ENCODE assay signal across 9 cellular contexts in the genomic region with DNA sequence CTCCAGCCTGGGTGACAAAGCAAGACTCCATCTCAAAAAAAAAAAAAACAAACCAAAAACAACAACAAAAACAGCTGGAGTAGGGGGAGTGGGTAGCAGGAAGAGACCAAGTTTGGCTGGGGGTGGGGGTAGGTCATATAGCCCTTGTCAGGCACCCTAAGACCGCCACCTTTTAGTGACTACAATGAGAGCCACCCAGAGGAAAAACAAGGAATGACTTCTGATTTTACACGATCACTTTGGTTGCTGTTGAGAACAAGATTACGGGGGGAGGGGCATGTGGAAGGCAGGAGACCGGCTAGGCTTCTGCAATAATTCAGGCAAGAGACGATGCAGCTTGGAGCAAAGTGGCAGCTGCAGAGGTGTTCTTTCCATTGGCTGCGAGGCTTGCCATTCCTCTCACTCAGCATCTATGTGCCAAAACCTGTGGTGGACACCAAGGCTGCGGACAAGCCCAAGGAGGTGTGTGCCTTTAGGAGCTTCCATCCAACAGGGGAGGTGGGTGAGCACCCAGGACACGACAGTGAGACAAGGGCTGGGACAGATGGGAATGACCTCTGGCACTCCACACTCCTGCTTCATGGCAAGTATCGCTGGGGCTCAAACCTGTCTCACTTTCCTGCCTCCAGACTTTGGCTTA. TPM values are rescaled to one million over a fixed set of nuclear protein-coding genes. Genes with fewer than 3 reads are reported as not detected.
DNase-seq lines count a peak whose midpoint lies in the region; ATAC-seq and TF ChIP-seq lines count a peak whose summit lies in the region.
"Had no signal": no experiment of that assay in that cellular context is flagged by ENCODE, and none has a peak within 500 bp of the region (broad histone marks: within the 10 kb centered on the region; RNA-seq: fewer than 3 reads in every experiment).

No MANE protein-coding gene starts in this region.

- intact Hi-C loops in CD8-positive, alpha-beta T cell (cut with DNase I, micrococcal nuclease): loop anchor here (5.0 to 10.0 kb wide), 7 partner anchors 364 to 1326 kb away; a partner anchor contains a TSS

- no peak overlapping the region for H3K9ac ChIP-seq in HUES64 (ENCODE audit: low read depth, low read length)

- H3K27ac ChIP-seq in CD8-positive, alpha-beta T cell (ENCODE audit: low read depth, low read length): no peak overlapping the region
- no peak overlapping the region for H3K27ac ChIP-seq in HUES64 (ENCODE audit: low read depth, low read length)
- H3K27ac ChIP-seq: SJCRH30 had no signal

- peaks cover 14% of the 10 kb centered on the region for H3K36me3 ChIP-seq in CD8-positive, alpha-beta T cell (ENCODE audit: insufficient read depth, low read length)
- H3K36me3 ChIP-seq in HUES64 (ENCODE audit: insufficient read depth, low read length): peaks cover 27% of the 10 kb centered on the region

- H3K4me1 Mint-ChIP-seq in CD8-positive, alpha-beta T cell (ENCODE audit: low read depth): peaks cover 67% of the 10 kb centered on the region
- H3K4me1 Mint-ChIP-seq in WTC11: peaks cover 65% of the 10 kb centered on the region

- no peak for TF ChIP-seq CTCF in CD8-positive, alpha-beta T cell (IDR thresholded peaks at IDR 0.05)
- TF ChIP-seq CTCF in WTC11 (IDR thresholded peaks at IDR 0.05): no peak

- H3K4me3 Mint-ChIP-seq in CD8-positive, alpha-beta T cell: peak overlapping the region; percentile 97
- peak overlapping the region; percentile 95 for H3K4me3 Mint-ChIP-seq in WTC11

- CTCF ChIA-PET in CD8-positive, alpha-beta T cell (lab: Charles Lee): interaction anchor here (0.9 to 11.9 kb wide), 12 partner anchors 11 to 513 kb away, joined by 3 to 287 read pairs (median 8); a partner anchor contains a TSS
- CTCF ChIA-PET in WTC11 (lab: Charles Lee): interaction anchor here (0.7 to 2.7 kb wide), 9 partner anchors 9 to 131 kb away, joined by 3 to 29 read pairs (median 3); a partner anchor contains a TSS

- POLR2A ChIA-PET in CD8-positive, alpha-beta T cell (lab: Charles Lee): interaction anchor here (0.6 to 2.4 kb wide), 7 partner anchors 8 to 212 kb away, joined by 3 to 14 read pairs (median 3); a partner anchor contains a TSS
- POLR2A ChIA-PET in WTC11 (lab: Charles Lee): interaction anchor here (1.0 to 1.5 kb wide), 2 partner anchors 11 to 509 kb away, joined by 3 read pairs; a partner anchor contains a TSS

- H3K9me3 Mint-ChIP-seq in CD8-positive, alpha-beta T cell: no peaks in the 10 kb centered on the region
- H3K9me3 Mint-ChIP-seq in WTC11: no peaks in the 10 kb centered on the region

- H3K4me3 ChIP-seq in CD8-positive, alpha-beta T cell (ENCODE audit: low read depth, low read length): no peak overlapping the region
- peak overlapping the region; percentile 16 for H3K4me3 ChIP-seq in HUES64 (ENCODE audit: low read length)
- peak overlapping the region; percentile 98; the same call in 1 of the 2 replicates for H3K4me3 ChIP-seq in iPS-18c (ENCODE audit: insufficient read depth, low read depth, low read length)

- H3K36me3 Mint-ChIP-seq in CD8-positive, alpha-beta T cell: peaks cover 45% of the 10 kb centered on the region
- peaks cover 18% of the 10 kb centered on the region for H3K36me3 Mint-ChIP-seq in WTC11

- H3K9me3 ChIP-seq in CD8-positive, alpha-beta T cell (ENCODE audit: low read length): no peaks in the 10 kb centered on the region
- H3K9me3 ChIP-seq in HUES64 (ENCODE audit: insufficient read depth, low read depth, low read length) (no peaks in the 10 kb centered on the region), iPS-18c (ENCODE audit: control insufficient read depth, insufficient read depth, low read length) (no peaks in the 10 kb centered on the region)
- H3K9me3 ChIP-seq: SJCRH30 had no signal

- peak in 1 of 7 experiments; percentile 38 for DNase-seq in CD8-positive, alpha-beta T cell
- DNase-seq in WTC11 (ENCODE audit: low spot score) (no peak), middle frontal gyrus (ENCODE audit: extremely low spot score, low spot score) (no peak)
- no peak for DNase-seq in activated CD4-positive, CD25-positive, alpha-beta regulatory T cell treated with anti-CD3 and anti-CD28 coated beads, Interleukin-2, amount 50 U/mL, for 72 hours

- no peak for ATAC-seq in CD8-positive, alpha-beta T cell
- ATAC-seq in WTC11 (no peak; the same call in 1 of the 2 replicates), HG02759 (IDR thresholded peaks at IDR 0.05; ENCODE audit: unreplicated experiment) (no peak), GM21723 (IDR thresholded peaks at IDR 0.05; ENCODE audit: unreplicated experiment) (no peak)

- H3K27me3 ChIP-seq in CD8-positive, alpha-beta T cell (ENCODE audit: insufficient read depth, low read length): no peaks in the 10 kb centered on the region
- no peaks in the 10 kb centered on the region for H3K27me3 ChIP-seq in HUES64 (ENCODE audit: insufficient read depth, low read length)
- H3K27me3 ChIP-seq: SJCRH30 had no signal

- H3K27ac Mint-ChIP-seq in CD8-positive, alpha-beta T cell: peak overlapping the region; percentile 76
- peak overlapping the region; percentile 85; the same call in 1 of the 2 replicates for H3K27ac Mint-ChIP-seq in WTC11

- 75% methylated on average over 9 of the region's 9 CpGs for WGBS in HUES64

- H3K4me1 ChIP-seq in CD8-positive, alpha-beta T cell (ENCODE audit: insufficient read depth, low read length): peaks cover 70% of the 10 kb centered on the region
- H3K4me1 ChIP-seq in HUES64 (ENCODE audit: insufficient read depth, low read length): peaks cover 36% of the 10 kb centered on the region

- H3K27me3 Mint-ChIP-seq in CD8-positive, alpha-beta T cell (ENCODE audit: low read depth): no peaks in the 10 kb centered on the region
- H3K27me3 Mint-ChIP-seq in WTC11 (ENCODE audit: low read depth): no peaks in the 10 kb centered on the region

TF ChIP-seq in WTC11, 78 proteins besides CTCF, POLR2A, EP300 and RAD21:
- no peak for TF ChIP-seq TCF7 (CRISPR knock-in tag; IDR thresholded peaks at IDR 0.05; ENCODE audit: low read depth)
- no peak for TF ChIP-seq FOXK1 (CRISPR knock-in tag; IDR thresholded peaks at IDR 0.05)
- TF ChIP-seq SOX15 (CRISPR knock-in tag; IDR thresholded peaks at IDR 0.05): no peak
- TF ChIP-seq JUN (CRISPR knock-in tag; IDR thresholded peaks at IDR 0.05): no peak
- no peak for TF ChIP-seq EMX1 (CRISPR knock-in tag; IDR thresholded peaks at IDR 0.05)
- TF ChIP-seq, protein P1, sequence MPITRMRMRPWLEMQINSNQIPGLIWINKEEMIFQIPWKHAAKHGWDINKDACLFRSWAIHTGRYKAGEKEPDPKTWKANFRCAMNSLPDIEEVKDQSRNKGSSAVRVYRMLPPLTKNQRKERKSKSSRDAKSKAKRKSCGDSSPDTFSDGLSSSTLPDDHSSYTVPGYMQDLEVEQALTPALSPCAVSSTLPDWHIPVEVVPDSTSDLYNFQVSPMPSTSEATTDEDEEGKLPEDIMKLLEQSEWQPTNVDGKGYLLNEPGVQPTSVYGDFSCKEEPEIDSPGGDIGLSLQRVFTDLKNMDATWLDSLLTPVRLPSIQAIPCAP (CRISPR knock-in tag; IDR thresholded peaks at IDR 0.05): no peak
- TF ChIP-seq, protein P2, sequence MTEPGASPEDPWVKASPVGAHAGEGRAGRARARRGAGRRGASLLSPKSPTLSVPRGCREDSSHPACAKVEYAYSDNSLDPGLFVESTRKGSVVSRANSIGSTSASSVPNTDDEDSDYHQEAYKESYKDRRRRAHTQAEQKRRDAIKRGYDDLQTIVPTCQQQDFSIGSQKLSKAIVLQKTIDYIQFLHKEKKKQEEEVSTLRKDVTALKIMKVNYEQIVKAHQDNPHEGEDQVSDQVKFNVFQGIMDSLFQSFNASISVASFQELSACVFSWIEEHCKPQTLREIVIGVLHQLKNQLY (CRISPR knock-in tag; IDR thresholded peaks at IDR 0.05): no peak
- TF ChIP-seq NR1H2 (CRISPR knock-in tag; IDR thresholded peaks at IDR 0.05): no peak
- no peak for TF ChIP-seq ZNF138 (CRISPR knock-in tag; conservative IDR thresholded peaks at IDR 0.05)
TF ChIP-seq in WTC11: peak in this region for 0.

RNA-seq across cellular contexts. Expression of a gene that starts 1.7 kb away (rescaled TPM):
- total RNA-seq in CD8-positive, alpha-beta T cell: 10 to 100 TPM; 69.0 to 70.5 TPM
- 99.3 TPM for polyA plus RNA-seq in HUES64 (2013, experiment 1 of 2)
- 85.9 TPM for polyA plus RNA-seq in HUES64 (2013, experiment 2 of 2)
- 88.9 to 102 TPM (median 89.0 TPM) in 3 replicates for total RNA-seq in WTC11 (2021)

RNA-seq across cellular contexts. Expression of a gene that starts 10.4 kb away (rescaled TPM):
- 100 to 1,000 TPM; 327 to 329 TPM for total RNA-seq in CD8-positive, alpha-beta T cell
- polyA plus RNA-seq in HUES64 (2013, experiment 1 of 2): 352 TPM
- polyA plus RNA-seq in HUES64 (2013, experiment 2 of 2): 363 TPM
- total RNA-seq in WTC11 (2021): 361 to 460 TPM (median 371 TPM) in 3 replicates

RNA-seq across cellular contexts. Expression of a gene that starts 28.7 kb away (rescaled TPM):
- 10 to 100 TPM; 24.8 to 25.3 TPM for total RNA-seq in CD8-positive, alpha-beta T cell
- polyA plus RNA-seq in HUES64 (2013, experiment 1 of 2): 24.8 TPM
- polyA plus RNA-seq in HUES64 (2013, experiment 2 of 2): 23.8 TPM
- 31.5 to 38.7 TPM (median 31.9 TPM) in 3 replicates for total RNA-seq in WTC11 (2021)

RNA-seq across cellular contexts. Expression of a gene that starts 39.7 kb away (rescaled TPM):
- total RNA-seq in CD8-positive, alpha-beta T cell: 1 to 10 TPM; 5.5 to 5.9 TPM
- 0.30 TPM for polyA plus RNA-seq in HUES64 (2013, experiment 1 of 2)
- polyA plus RNA-seq in HUES64 (2013, experiment 2 of 2): 0.38 TPM
- 2.1 to 2.9 TPM (median 2.3 TPM) in 3 replicates for total RNA-seq in WTC11 (2021)
